ENCODE assay signal across 18 cellular contexts in genomic region chr12:53123578-53124351, GRCh38. TPM values are rescaled to one million over a fixed set of nuclear protein-coding genes. Genes with fewer than 3 reads are reported as not detected.
DNase-seq lines count a peak whose midpoint lies in the region; ATAC-seq and TF ChIP-seq lines count a peak whose summit lies in the region.
"Had no signal": no experiment of that assay in that cellular context is flagged by ENCODE, and none has a peak within 500 bp of the region (broad histone marks: within the 10 kb centered on the region; RNA-seq: fewer than 3 reads in every experiment).

No MANE protein-coding gene starts in this region.

- 89 to 94% (median 91%) methylated on average over 12 to 16 of the region's 16 CpGs for WGBS in adrenal gland, 4 donors
- 80 to 84% methylated on average over 3 to 6 of the region's 16 CpGs for WGBS in gastroesophageal sphincter (ENCODE audit: low coverage in 1 of 2), 2 donors

- peak; percentile 17 for DNase-seq in GM13977 (ENCODE audit: low spot score)
- DNase-seq in PC-3: peak; percentile 15
- DNase-seq in fibroblast of mammary gland (ENCODE audit: low read depth): peak; percentile 63
- DNase-seq in renal cortical epithelial cell (ENCODE audit: low read depth): peak; percentile 34
- DNase-seq in adrenal gland: no peak
- DNase-seq in AML-193 (lab: John Stamatoyannopoulos, UW): no peak
- DNase-seq in stimulated activated effector memory CD8-positive, alpha-beta T cell treated with anti-CD3 and anti-CD28 coated beads, Interleukin-12 subunit alpha, Interleukin-12 subunit beta, amount 100 ng/mL, for 72 hours (ENCODE audit: low spot score in 2 of 2): no peak
- DNase-seq: activated naive CD8-positive, alpha-beta T cell treated with anti-CD3 and anti-CD28 coated beads for 36 hours; activated T-cell treated with anti-CD3 and anti-CD28 coated beads, Interleukin-2, amount 50 U/mL, for 1 hour; CD4-positive, alpha-beta memory T cell; OCI-M1; stimulated activated naive CD4-positive, alpha-beta T cell; T-cell had no signal

- no peaks in the 10 kb centered on the region for H3F3A ChIP-seq in PC-3 (ENCODE audit: low read length, unreplicated experiment)

- TF ChIP-seq CTCF in GM13977 (IDR thresholded peaks at IDR 0.05; ENCODE audit: extremely low read depth, insufficient read depth, missing control alignments) (no peak), PC-3 (conservative IDR thresholded peaks at IDR 0.05; ENCODE audit: low read depth, low read length) (no peak), fibroblast of mammary gland (conservative IDR thresholded peaks at IDR 0.05; ENCODE audit: control insufficient read depth, insufficient read depth, low read depth, low read length) (no peak), adrenal gland (IDR thresholded peaks at IDR 0.05) (no peak), gastroesophageal sphincter (IDR thresholded peaks at IDR 0.05) (no peak)

- H3K36me3 Mint-ChIP-seq in stimulated activated effector memory CD8-positive, alpha-beta T cell treated with anti-CD3 and anti-CD28 coated beads, Interleukin-12 subunit alpha, Interleukin-12 subunit beta, amount 100 ng/mL, for 72 hours: peaks cover 4% of the 10 kb centered on the region
- H3K36me3 Mint-ChIP-seq: activated naive CD8-positive, alpha-beta T cell treated with anti-CD3 and anti-CD28 coated beads for 36 hours; CD4-positive, alpha-beta memory T cell; T-cell had no signal

- no peaks in the 10 kb centered on the region for H3K9me3 ChIP-seq in PC-3 (ENCODE audit: low read length)
- H3K9me3 ChIP-seq in adrenal gland (replicated peaks in 1 of 3): no peaks in the 10 kb centered on the region
- no peaks in the 10 kb centered on the region for H3K9me3 ChIP-seq in gastroesophageal sphincter

- in situ Hi-C loops in GM13977 (cut with MboI; ENCODE audit: low pct_unique_long_range_greater_than_20kb, low sequenced_read_pairs, unreplicated experiment): no loop called here

- H4K20me1 ChIP-seq in PC-3 (ENCODE audit: low read length): no peaks in the 10 kb centered on the region

- POLR2A ChIA-PET in PC-3 (lab: Charles Lee; ENCODE audit: unreplicated experiment): no interaction called here

- BruUV-seq in PC-3 (replicated peaks; lab: Mats Ljungman, UMichigan): no TSS peak

- no peak overlapping the region for H3K4me3 ChIP-seq in PC-3 (ENCODE audit: low read length)
- no peak overlapping the region for H3K4me3 ChIP-seq in fibroblast of mammary gland (ENCODE audit: control insufficient read depth, low read depth, low read length)
- no peak overlapping the region for H3K4me3 ChIP-seq in adrenal gland
- no peak overlapping the region for H3K4me3 ChIP-seq in gastroesophageal sphincter
- H3K4me3 ChIP-seq: lung had no signal

- no peak overlapping the region for H3K27ac Mint-ChIP-seq in stimulated activated effector memory CD8-positive, alpha-beta T cell treated with anti-CD3 and anti-CD28 coated beads, Interleukin-12 subunit alpha, Interleukin-12 subunit beta, amount 100 ng/mL, for 72 hours
- H3K27ac Mint-ChIP-seq: activated naive CD8-positive, alpha-beta T cell treated with anti-CD3 and anti-CD28 coated beads for 36 hours; T-cell had no signal

- H3K9me3 Mint-ChIP-seq in stimulated activated effector memory CD8-positive, alpha-beta T cell treated with anti-CD3 and anti-CD28 coated beads, Interleukin-12 subunit alpha, Interleukin-12 subunit beta, amount 100 ng/mL, for 72 hours: no peaks in the 10 kb centered on the region
- H3K9me3 Mint-ChIP-seq: activated naive CD8-positive, alpha-beta T cell treated with anti-CD3 and anti-CD28 coated beads for 36 hours; CD4-positive, alpha-beta memory T cell; T-cell had no signal

- no peaks in the 10 kb centered on the region for H3K36me3 ChIP-seq in PC-3 (ENCODE audit: low read depth, low read length)
- H3K36me3 ChIP-seq in adrenal gland (replicated peaks in 1 of 2): no peaks in the 10 kb centered on the region
- no peaks in the 10 kb centered on the region for H3K36me3 ChIP-seq in gastroesophageal sphincter

- H3K27me3 ChIP-seq in PC-3 (ENCODE audit: low read length) (no peaks in the 10 kb centered on the region), adrenal gland (no peaks in the 10 kb centered on the region), gastroesophageal sphincter (no peaks in the 10 kb centered on the region)

- no peaks in the 10 kb centered on the region for H3K4me1 ChIP-seq in PC-3 (ENCODE audit: insufficient read depth, low read length)
- no peaks in the 10 kb centered on the region for H3K4me1 ChIP-seq in adrenal gland (replicated peaks in 1 of 2)
- H3K4me1 ChIP-seq in gastroesophageal sphincter: no peaks in the 10 kb centered on the region

- intact Hi-C loops in PC-3 (cut with micrococcal nuclease): no loop called here
- intact Hi-C loops in adrenal gland (cut with DNase I): no loop called here

- no peak overlapping the region for H3K27ac ChIP-seq in PC-3 (ENCODE audit: low read length)
- H3K27ac ChIP-seq in adrenal gland: no peak overlapping the region
- H3K27ac ChIP-seq in gastroesophageal sphincter: no peak overlapping the region
- H3K27ac ChIP-seq: epithelial cell of prostate had no signal

- H3K4me3 Mint-ChIP-seq in stimulated activated effector memory CD8-positive, alpha-beta T cell treated with anti-CD3 and anti-CD28 coated beads, Interleukin-12 subunit alpha, Interleukin-12 subunit beta, amount 100 ng/mL, for 72 hours: no peak overlapping the region
- H3K4me3 Mint-ChIP-seq: activated naive CD8-positive, alpha-beta T cell treated with anti-CD3 and anti-CD28 coated beads for 36 hours; CD4-positive, alpha-beta memory T cell; neural crest cell; T-cell had no signal

- TF ChIP-seq POLR2A in adrenal gland (IDR thresholded peaks at IDR 0.05) (no peak), gastroesophageal sphincter (IDR thresholded peaks at IDR 0.05) (no peak)

- TF ChIP-seq EP300 in gastroesophageal sphincter (IDR thresholded peaks at IDR 0.05): no peak

- H3K79me2 ChIP-seq in PC-3 (ENCODE audit: low read length): no peaks in the 10 kb centered on the region

- CTCF ChIA-PET in PC-3 (lab: Charles Lee): no interaction called here

- H3K4me2 ChIP-seq in PC-3 (ENCODE audit: low read length): no peak overlapping the region

- no peak overlapping the region for H2AFZ ChIP-seq in PC-3 (ENCODE audit: low read length)

- no peak for ATAC-seq in PC-3
- ATAC-seq in stimulated activated effector memory CD8-positive, alpha-beta T cell treated with anti-CD3 and anti-CD28 coated beads, Interleukin-12 subunit alpha, Interleukin-12 subunit beta, amount 100 ng/mL, for 72 hours: no peak
- no peak for ATAC-seq in gastroesophageal sphincter
- ATAC-seq: activated CD4-positive, CD25-positive, alpha-beta regulatory T cell treated with anti-CD3 and anti-CD28 coated beads, Interleukin-2, amount 50 U/mL, for 24 hours; T-cell had no signal

- no peaks in the 10 kb centered on the region for H3K9me2 ChIP-seq in PC-3 (replicated peaks; ENCODE audit: low read length)

- no peaks in the 10 kb centered on the region for H3K4me1 Mint-ChIP-seq in stimulated activated effector memory CD8-positive, alpha-beta T cell treated with anti-CD3 and anti-CD28 coated beads, Interleukin-12 subunit alpha, Interleukin-12 subunit beta, amount 100 ng/mL, for 72 hours
- H3K4me1 Mint-ChIP-seq: activated naive CD8-positive, alpha-beta T cell treated with anti-CD3 and anti-CD28 coated beads for 36 hours; neural crest cell had no signal

- no peak overlapping the region for H3K9ac ChIP-seq in PC-3 (ENCODE audit: low read length)

RNA-seq across cellular contexts. Expression of gene SOAT2, which starts 20.5 kb away (rescaled TPM):
- total RNA-seq in PC-3 (2014; rRNA removed): 0.07 and 0.86 TPM in 2 replicates
- total RNA-seq in renal cortical epithelial cell: not detected in 2 replicates
- under 1 TPM in 1 of 8 donors, not detected in 7; 0.79 TPM for total RNA-seq in adrenal gland
- polyA plus RNA-seq in adrenal gland: under 1 TPM in 2 of 3 donors, not detected in 1; 0.34 to 0.48 TPM
- total RNA-seq in gastroesophageal sphincter: under 1 TPM in 1 of 4 donors, not detected in 3; 0.31 TPM
- total RNA-seq: neural crest cell had no signal

RNA-seq across cellular contexts. Expression of gene IGFBP6, which starts 26.3 kb away (rescaled TPM):
- 256 and 299 TPM in 2 replicates for total RNA-seq in PC-3 (2014; rRNA removed)
- 76.1 and 95.0 TPM in 2 replicates for total RNA-seq in renal cortical epithelial cell
- 100 to 1,000 TPM in 6 of 8 donors, 10 to 100 TPM in 2; 39.5 to 559 (median 212) TPM for total RNA-seq in adrenal gland
- polyA plus RNA-seq in adrenal gland: 100 to 1,000 TPM in 2 of 3 donors, 10 to 100 TPM in 1; 26.4 to 478 (median 337) TPM
- 1,000 to 10,000 TPM in 2 of 4 donors, 100 to 1,000 TPM in 2; 632 to 1,838 (median 914) TPM for total RNA-seq in gastroesophageal sphincter

RNA-seq across cellular contexts. Expression of gene SPRYD3, which starts 44.6 kb away (rescaled TPM):
- total RNA-seq in PC-3 (2014; rRNA removed) (18.5 and 24.1 TPM in 2 replicates), renal cortical epithelial cell (13.9 and 30.6 TPM in 2 replicates), adrenal gland (10 to 100 TPM; 32.1 to 74.6 (median 46.7) TPM), gastroesophageal sphincter (100 to 1,000 TPM in 2 of 4 donors, 10 to 100 TPM in 2; 79.1 to 137 (median 110) TPM)
- polyA plus RNA-seq in adrenal gland: 10 to 100 TPM; 16.4 to 52.8 (median 29.0) TPM

RNA-seq across cellular contexts. Expression of gene ZNF740, which starts 56.8 kb away (rescaled TPM):
- total RNA-seq in PC-3 (2014; rRNA removed): 12.3 and 12.8 TPM in 2 replicates
- total RNA-seq in renal cortical epithelial cell: 7.6 and 20.7 TPM in 2 replicates
- 10 to 100 TPM in 7 of 8 donors, 1 to 10 TPM in 1; 8.8 to 61.0 (median 18.6) TPM for total RNA-seq in adrenal gland
- polyA plus RNA-seq in adrenal gland: 10 to 100 TPM in 2 of 3 donors, 1 to 10 TPM in 1; 6.6 to 11.3 (median 11.3) TPM
- total RNA-seq in gastroesophageal sphincter: 10 to 100 TPM; 14.9 to 27.7 (median 17.4) TPM

RNA-seq across cellular contexts. Expression of gene CSAD, which starts 57.0 kb away (rescaled TPM):
- 21.5 and 23.8 TPM in 2 replicates for total RNA-seq in PC-3 (2014; rRNA removed)
- total RNA-seq in renal cortical epithelial cell: 0.17 and 9.1 TPM in 2 replicates
- 10 to 100 TPM in 6 of 8 donors, 1 to 10 TPM in 2; 2.3 to 43.4 (median 19.8) TPM for total RNA-seq in adrenal gland
- polyA plus RNA-seq in adrenal gland: 100 to 1,000 TPM in 2 of 3 donors, 10 to 100 TPM in 1; 10.9 to 140 (median 100) TPM
- total RNA-seq in gastroesophageal sphincter: 10 to 100 TPM; 11.3 to 47.5 (median 24.1) TPM

Comparison
In these comparisons a context has a peak if more than half of its experiments do, and no peak if none do; other contexts are left out.
1. DNase-seq: peak in GM13977 (single experiment), PC-3 (single experiment), fibroblast of mammary gland (single experiment) and renal cortical epithelial cell (single experiment); none in adrenal gland (0 of 7), AML-193 (0 of 2) and stimulated activated effector memory CD8-positive, alpha-beta T cell treated with anti-CD3 and anti-CD28 coated beads, Interleukin-12 subunit alpha, Interleukin-12 subunit beta, amount 100 ng/mL, for 72 hours (0 of 2).